In genomic region chr22:38176170-38176741, GRCh38 we compare ENCODE assay signal across 8 cellular contexts. TPM values are rescaled to one million over a fixed set of nuclear protein-coding genes. Genes with fewer than 3 reads are reported as not detected.
DNase-seq lines count a peak whose midpoint lies in the region; ATAC-seq and TF ChIP-seq lines count a peak whose summit lies in the region.

No MANE protein-coding gene starts in this region.

- no peak for TF ChIP-seq CTCF in AG04449 (IDR thresholded peaks at IDR 0.05; ENCODE audit: insufficient read depth, low read length, missing control alignments)
- TF ChIP-seq CTCF in foreskin fibroblast (IDR thresholded peaks at IDR 0.05; ENCODE audit: low read depth, low read length): no peak
- TF ChIP-seq CTCF in gastrocnemius medialis (IDR thresholded peaks at IDR 0.05 in 4 of 5, conservative IDR thresholded peaks at IDR 0.05 in 1 of 5): peak in 1 of 5 experiments; percentile 27

- no peaks in the 10 kb centered on the region for H3K9me3 ChIP-seq in gastrocnemius medialis

- CTCF ChIA-PET in AG04449 (lab: Yijun Ruan, JAX): interaction anchor here (1.6 to 2.3 kb wide), 2 partner anchors 62 to 79 kb away, joined by 4 to 9 read pairs; no protein-coding TSS in a partner anchor

- H3K4me1 ChIP-seq in gastrocnemius medialis: peaks cover 68 to 76% of the 10 kb centered on the region in 2 donors

- H3K4me3 ChIP-seq in AG04449 (ENCODE audit: low read depth, low read length) (no peak overlapping the region), foreskin fibroblast (ENCODE audit: low read depth in 1 of 2, low read length in 2 of 2) (no peak overlapping the region), gastrocnemius medialis (no peak overlapping the region)

- peak; percentile 73 to 90 for TF ChIP-seq POLR2A in gastrocnemius medialis (IDR thresholded peaks at IDR 0.05)

- in situ Hi-C loops in gastrocnemius medialis (cut with MboI; ENCODE audit: low sequenced_read_pairs in 4 of 4): no loop called here

- peak; percentile 53 to 66 for ATAC-seq in gastrocnemius medialis

- DNase-seq in AG04449 (ENCODE audit: low read depth, low spot score): peak; percentile 41
- peak; percentile 77 for DNase-seq in GOT3 (lab: John Stamatoyannopoulos, UW)
- peak; percentile 59 to 69 for DNase-seq in activated T-cell treated with anti-CD3 and anti-CD28 coated beads, Interleukin-2, amount 50 U/mL, for 48 hours
- DNase-seq in foreskin fibroblast: peak; percentile 83 to 88
- peak; percentile 97 to 99 for DNase-seq in gastrocnemius medialis
- no peak for DNase-seq in NAMALWA (ENCODE audit: low spot score)
- no peak for DNase-seq in superior temporal gyrus (ENCODE audit: extremely low spot score)
- DNase-seq in iPS-NIHi11 (ENCODE audit: low spot score): no peak

- no peaks in the 10 kb centered on the region for H3K36me3 ChIP-seq in gastrocnemius medialis

- H3K27me3 ChIP-seq in gastrocnemius medialis: no peaks in the 10 kb centered on the region

- POLR2A ChIA-PET in AG04449 (lab: Yijun Ruan, JAX): no interaction called here

- H3K27ac ChIP-seq in gastrocnemius medialis: peak overlapping the region; percentile 93 to 97 (median 96)

- intact Hi-C loops in gastrocnemius medialis (cut with DNase I; ENCODE audit: low total_unique reads): loop anchor here (1.0 to 10.0 kb wide), 3 partner anchors 16 to 529 kb away; partner anchors contain the start of genes GTPBP1 and JOSD1

RNA-seq across cellular contexts. Expression of gene PLA2G6, which starts 5.4 kb away (rescaled TPM):
- total RNA-seq in gastrocnemius medialis: 10 to 100 TPM in 2 of 4 donors, 1 to 10 TPM in 2; 9.1 to 19.5 (median 12.1) TPM

RNA-seq across cellular contexts. Expression of gene MAFF, which starts 25.5 kb away (rescaled TPM):
- 100 to 1,000 TPM in 1 of 4 donors, 10 to 100 TPM in 3; 19.3 to 448 (median 33.4) TPM for total RNA-seq in gastrocnemius medialis

Comparison
In these comparisons a context has a peak if more than half of its experiments do, and no peak if none do; other contexts are left out.
1. DNase-seq: peak in AG04449 (single experiment), GOT3 (single experiment), activated T-cell treated with anti-CD3 and anti-CD28 coated beads, Interleukin-2, amount 50 U/mL, for 48 hours (2 of 2), foreskin fibroblast (2 of 2) and gastrocnemius medialis (2 of 2); none in NAMALWA (single experiment), superior temporal gyrus (single experiment) and iPS-NIHi11 (single experiment).